Comparison of ENCODE assay signal across 10 cellular contexts in the genomic region with DNA sequence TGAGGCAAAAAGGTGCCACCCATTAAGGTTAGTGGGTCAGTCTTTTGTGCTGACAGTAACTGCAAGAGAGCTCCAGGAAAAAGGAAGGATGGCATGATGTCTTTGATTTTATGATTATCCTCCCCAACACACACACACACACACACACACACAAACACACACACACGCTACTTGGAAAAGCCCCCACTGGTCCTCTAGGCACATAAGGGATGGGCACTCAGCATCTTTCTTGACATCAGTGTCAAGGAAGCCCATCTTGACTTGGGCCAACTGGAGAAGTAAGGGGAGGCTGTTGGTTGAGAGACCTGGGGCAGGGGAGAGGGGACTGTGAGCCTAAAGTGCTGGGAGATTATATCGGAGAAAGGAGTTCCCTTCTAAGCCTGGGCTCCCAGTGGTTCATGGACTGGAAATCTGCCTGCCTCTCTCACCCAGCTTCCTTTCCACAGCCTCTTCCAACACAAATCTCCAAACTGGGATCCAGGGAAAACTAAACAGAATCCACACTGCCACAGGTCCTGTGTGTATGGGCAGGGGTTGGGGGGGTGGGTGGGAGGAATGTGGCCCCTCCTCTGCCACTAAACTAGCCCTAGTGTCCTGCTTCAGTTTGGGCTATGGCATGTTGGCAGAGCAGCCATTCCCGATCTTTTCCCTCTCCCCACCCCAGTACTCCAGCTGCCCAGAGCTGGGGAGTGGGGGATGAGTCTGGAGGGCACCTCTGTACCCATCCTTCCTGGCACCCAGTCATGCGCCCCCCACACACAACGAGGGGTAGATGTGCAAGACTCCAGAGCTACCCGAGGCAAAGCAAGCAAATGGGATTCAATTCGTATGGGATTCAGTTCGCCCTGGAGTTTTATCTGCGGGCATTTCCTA. TPM values are rescaled to one million over a fixed set of nuclear protein-coding genes. Genes with fewer than 3 reads are reported as not detected.
DNase-seq lines count a peak whose midpoint lies in the region; ATAC-seq, FAIRE-seq and TF ChIP-seq lines count a peak whose summit lies in the region.
"Had no signal": no experiment of that assay in that cellular context is flagged by ENCODE, and none has a peak within 500 bp of the region (broad histone marks: within the 10 kb centered on the region; RNA-seq: fewer than 3 reads in every experiment).

No MANE protein-coding gene starts in this region.

- no peak for ATAC-seq in upper lobe of right lung

- H4K20me1 ChIP-seq in H1 (replicated peaks in 1 of 2; ENCODE audit: control insufficient read depth in 1 of 2, insufficient read depth in 2 of 2, low read length in 2 of 2): peaks cover 22% of the 10 kb centered on the region in 2 experiments

- H3K27me3 ChIP-seq in H1 (replicated peaks in 1 of 4; ENCODE audit: control insufficient read depth in 3 of 4, extremely low read depth in 1 of 4, insufficient read depth in 3 of 4, low read length in 3 of 4) (peaks cover 7 to 27% (median 22%) of the 10 kb centered on the region in 4 experiments), mucosa of stomach (ENCODE audit: control insufficient read depth, insufficient read depth, low read length) (no peaks in the 10 kb centered on the region), upper lobe of right lung (no peaks in the 10 kb centered on the region)

- POLR2A ChIA-PET in H1 (lab: Charles Lee; ENCODE audit: partially characterized antibody): interaction anchor here (1.0 to 45.2 kb wide), 22 partner anchors 8 to 135 kb away, joined by 3 to 1731 read pairs (median 7); a partner anchor contains a TSS

- no peak overlapping the region; the same call in none of the 2 replicates for H2BK5ac ChIP-seq in H1 (ENCODE audit: low read depth, low read length)

- H2BK12ac ChIP-seq in H1 (ENCODE audit: low read depth, low read length): peak overlapping the region; percentile 99; the same call in 1 of the 2 replicates

- no peak overlapping the region for H2BK120ac ChIP-seq in H1 (replicated peaks; ENCODE audit: low read depth, low read length)

- H3K4me2 ChIP-seq in H1 (ENCODE audit: insufficient read depth in 1 of 2, low read depth in 2 of 2, low read length in 2 of 2): peak overlapping the region; percentile 93 to 99

- H3K23ac ChIP-seq in H1 (ENCODE audit: insufficient read length): no peak overlapping the region

- H3K4me3 ChIP-seq in H1 (ENCODE audit: extremely low read depth in 1 of 4, insufficient read depth in 2 of 4, low read depth in 3 of 4, low read length in 4 of 4): peak overlapping the region; percentile 68 to 96 (median 88)
- H3K4me3 ChIP-seq in mucosa of stomach (ENCODE audit: low read length): peak overlapping the region; percentile 68
- H3K4me3 ChIP-seq in upper lobe of right lung: peak overlapping the region; percentile 82

- CTCF ChIA-PET in H1 (lab: Charles Lee; ENCODE audit: partially characterized antibody): interaction anchor here (1.0 to 14.7 kb wide), 6 partner anchors 10 to 102 kb away, joined by 3 to 144 read pairs (median 4); no protein-coding TSS in a partner anchor

- H3K36me3 ChIP-seq in H1 (ENCODE audit: control insufficient read depth in 2 of 4, insufficient read depth in 4 of 4, low read length in 3 of 4) (peaks cover 23 to 42% (median 32%) of the 10 kb centered on the region in 4 experiments), mucosa of stomach (ENCODE audit: control insufficient read depth, insufficient read depth, low read length) (peaks cover 25% of the 10 kb centered on the region), upper lobe of right lung (peaks cover 36% of the 10 kb centered on the region)

- no peak overlapping the region for H3K4ac ChIP-seq in H1 (replicated peaks; ENCODE audit: insufficient read length, low read depth, low read length)

- peaks cover 0 to 33% of the 10 kb centered on the region in 2 experiments; a peak in 2 of 4 replicates for H3K79me2 ChIP-seq in H1 (ENCODE audit: control insufficient read depth in 1 of 2, insufficient read depth in 2 of 2, low read length in 2 of 2)

- H3K56ac ChIP-seq in H1 (replicated peaks; ENCODE audit: insufficient read length, low read depth, low read length): no peak overlapping the region

- TF ChIP-seq CTCF in H1 (IDR thresholded peaks at IDR 0.05; ENCODE audit: control extremely low read depth in 1 of 3, insufficient read depth in 1 of 3, low read depth in 1 of 3, low read length in 3 of 3): no peak
- no peak for TF ChIP-seq CTCF in upper lobe of right lung (IDR thresholded peaks at IDR 0.05)

- peak; percentile 39 for DNase-seq in activated effector memory CD4-positive, alpha-beta T cell treated with anti-CD3 and anti-CD28 coated beads, Interleukin-2, amount 50 U/mL, for 16 hours
- DNase-seq in activated effector memory CD4-positive, alpha-beta T cell treated with Interleukin-2 at 50 U/mL for 16 hours: no peak
- DNase-seq in H1 (ENCODE audit: low read depth in 1 of 2, low spot score in 2 of 2): no peak
- peak; percentile 56 for DNase-seq in upper lobe of right lung
- DNase-seq in GOT3 (lab: John Stamatoyannopoulos, UW): no peak
- DNase-seq in NK-92 (lab: John Stamatoyannopoulos, UW; ENCODE audit: unreplicated experiment): no peak
- DNase-seq in NCI-H1930 (lab: John Stamatoyannopoulos, UW): no peak
- DNase-seq: effector CD4-positive, alpha-beta T cell; stimulated activated CD4-positive, alpha-beta T cell treated with anti-CD3 and anti-CD28 coated beads, Interleukin-1b, Interleukin-23, amount 100 ng/mL, for 48 hours had no signal

- peak overlapping the region; percentile 55; the same call in 1 of the 2 replicates for H3K18ac ChIP-seq in H1 (ENCODE audit: extremely low read depth, low read length)

- H2AK5ac ChIP-seq in H1 (ENCODE audit: low read depth, low read length): peak overlapping the region; percentile 33; the same call in 1 of the 2 replicates

- no peak for TF ChIP-seq RAD21 in H1 (IDR thresholded peaks at IDR 0.05 in 1 of 2, conservative IDR thresholded peaks at IDR 0.05 in 1 of 2; ENCODE audit: low read depth in 2 of 2, low read length in 2 of 2)

- no peak overlapping the region for H2AFZ ChIP-seq in H1 (ENCODE audit: low read length)

- H2BK15ac ChIP-seq in H1 (ENCODE audit: low read length): no peak overlapping the region

- no peak overlapping the region for H3K14ac ChIP-seq in H1 (ENCODE audit: insufficient read length)

- H3K9me3 ChIP-seq in H1 (ENCODE audit: insufficient read depth in 2 of 2, low read depth in 1 of 2, low read length in 1 of 2): no peaks in the 10 kb centered on the region
- no peaks in the 10 kb centered on the region for H3K9me3 ChIP-seq in mucosa of stomach (ENCODE audit: control insufficient read depth, low read length)
- H3K9me3 ChIP-seq in upper lobe of right lung: no peaks in the 10 kb centered on the region

- H3K4me1 ChIP-seq in H1 (replicated peaks in 1 of 4; ENCODE audit: control insufficient read depth in 3 of 4, insufficient read depth in 4 of 4, low read length in 3 of 4) (peaks cover 17 to 35% (median 26%) of the 10 kb centered on the region in 4 experiments), mucosa of stomach (ENCODE audit: control insufficient read depth, insufficient read depth, low read length) (peaks cover 49% of the 10 kb centered on the region), upper lobe of right lung (peaks cover 52% of the 10 kb centered on the region)

- no peak for TF ChIP-seq EP300 in H1 (IDR thresholded peaks at IDR 0.05; ENCODE audit: borderline replicate concordance in 1 of 2, low read depth in 2 of 2, low read length in 2 of 2)

- intact Hi-C loops in upper lobe of right lung (cut with DNase I): loop anchor here (5.0 to 10.0 kb wide), 2 partner anchors 60 to 92 kb away; no protein-coding TSS in a partner anchor

- H4K8ac ChIP-seq in H1 (ENCODE audit: extremely low read depth, insufficient read depth, low read length): peak overlapping the region; percentile 97; the same call in 1 of the 2 replicates

- H3K23me2 ChIP-seq in H1 (ENCODE audit: low read depth, low read length): peaks cover 16% of the 10 kb centered on the region; the same call in 1 of the 2 replicates

- FAIRE-seq in H1 (lab: Jason Lieb, UNC): peak; percentile 19

- H4K5ac ChIP-seq in H1 (ENCODE audit: insufficient read length, low read depth, low read length): no peak overlapping the region

- no peak overlapping the region for H2BK20ac ChIP-seq in H1 (ENCODE audit: low read length)

- WGBS in H1 (ENCODE audit: extremely low coverage in 1 of 2, insufficient coverage in 1 of 2, insufficient read length in 1 of 2, insufficient replicate concordance in 2 of 2, low coverage in 1 of 2, low lambda C conversion rate in 2 of 2, missing lambda C conversion rate in 1 of 2), 2 experiments: 17% methylated on average over 9 of the region's 9 CpGs; no CpG with 5 or more reads in 1 of the 2 experiments

- H3K27ac ChIP-seq in H1 (ENCODE audit: low read depth, low read length) (no peak overlapping the region), upper lobe of right lung (peak overlapping the region; percentile 97)

- H4K91ac ChIP-seq in H1 (replicated peaks; ENCODE audit: insufficient read length, low read length): no peak overlapping the region

- TF ChIP-seq POLR2A in H1 (IDR thresholded peaks at IDR 0.05; ENCODE audit: control extremely low read depth in 1 of 2, low read depth in 2 of 2, low read length in 2 of 2): no peak; a peak in 1 of 3 replicates

- H3K9ac ChIP-seq in H1 (replicated peaks in 1 of 4; ENCODE audit: extremely low read depth in 1 of 4, low read depth in 3 of 4, low read length in 3 of 4) (peak overlapping the region; percentile 81 to 100 (median 100)), mucosa of stomach (ENCODE audit: low read length) (peak overlapping the region; percentile 93)

- H3K79me1 ChIP-seq in H1 (ENCODE audit: low read depth, low read length): peaks cover 7% of the 10 kb centered on the region

TF ChIP-seq in H1, 55 proteins besides CTCF, POLR2A, EP300 and RAD21 (continues in another document):
- TF ChIP-seq NRF1 (IDR thresholded peaks at IDR 0.05; ENCODE audit: low read depth, low read length): no peak
- TF ChIP-seq, protein P1, sequence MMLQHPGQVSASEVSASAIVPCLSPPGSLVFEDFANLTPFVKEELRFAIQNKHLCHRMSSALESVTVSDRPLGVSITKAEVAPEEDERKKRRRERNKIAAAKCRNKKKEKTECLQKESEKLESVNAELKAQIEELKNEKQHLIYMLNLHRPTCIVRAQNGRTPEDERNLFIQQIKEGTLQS (IDR thresholded peaks at IDR 0.05; ENCODE audit: insufficient read depth, low read depth, low read length): no peak
- TF ChIP-seq SP4 (IDR thresholded peaks at IDR 0.05; ENCODE audit: low read length): no peak
- TF ChIP-seq BRCA1 (IDR thresholded peaks at IDR 0.05; ENCODE audit: low read depth, low read length): no peak

RNA-seq across cellular contexts. Expression of a gene that starts 1.6 kb away (rescaled TPM):
- total RNA-seq in H1 (2021; fragmentation: NEBNext Ultra II Directional; extraction: Animal tissue kit (Norgen Biotek cat#: 25700)): 60.3 and 63.7 TPM in 2 replicates
- polyA plus RNA-seq in H1 (2011; rRNA removed): 19.0 and 33.5 TPM in 2 replicates
- 31.5 TPM for polyA plus RNA-seq in H1 (2011; cell fraction: cytosol; rRNA removed)
- 61.9 TPM for polyA plus RNA-seq in H1 (2011; cell fraction: nucleus; rRNA removed)
- 19.2 to 24.1 TPM (median 20.7 TPM) in 4 replicates for polyA plus RNA-seq in H1 (2012, experiment 1 of 2)
- 17.1 TPM for polyA plus RNA-seq in H1 (2012, experiment 2 of 2)
- 18.6 TPM for polyA plus RNA-seq in H1 (2013, experiment 1 of 2)
- polyA plus RNA-seq in H1 (2013, experiment 2 of 2): 17.2 TPM
- 34.9 and 37.0 TPM in 2 replicates for polyA minus RNA-seq in H1 (2011; rRNA and poly(A)+ RNA removed)
- 31.9 TPM for polyA minus RNA-seq in H1 (2011; cell fraction: cytosol; rRNA and poly(A)+ RNA removed)
- polyA minus RNA-seq in H1 (2011; cell fraction: nucleus; rRNA and poly(A)+ RNA removed): 103 TPM
- 119 TPM for total RNA-seq in upper lobe of right lung

Comparison
In these comparisons a context has a peak if more than half of its experiments do, and no peak if none do; other contexts are left out.
1. DNase-seq: peak in activated effector memory CD4-positive, alpha-beta T cell treated with anti-CD3 and anti-CD28 coated beads, Interleukin-2, amount 50 U/mL, for 16 hours (single experiment) and upper lobe of right lung (single experiment); none in activated effector memory CD4-positive, alpha-beta T cell treated with Interleukin-2 at 50 U/mL for 16 hours (single experiment), H1 (0 of 2), GOT3 (single experiment), NK-92 (single experiment) and NCI-H1930 (0 of 2).
2. Peak in every context shown above with its lines, with median percentiles within 50 percentile points of each other: H3K4me3 ChIP-seq.